1 cellular context compared by ENCODE assay signal in genomic region chr1:75616436-75617433, GRCh38.
TF ChIP-seq lines count a peak whose summit lies in the region.

No MANE protein-coding gene starts in this region.

TF ChIP-seq in K562, 482 proteins besides CTCF, POLR2A, EP300 and RAD21 (continued from another document):
- TF ChIP-seq REST (CRISPR knock-in tag; IDR thresholded peaks at IDR 0.05; ENCODE audit: low read depth) (peak; percentile 92), FOXK1 (CRISPR knock-in tag; IDR thresholded peaks at IDR 0.05; ENCODE audit: borderline replicate concordance) (no peak), PML (IDR thresholded peaks at IDR 0.05; ENCODE audit: low read length) (no peak), EHMT2 (IDR thresholded peaks at IDR 0.05) (peak; percentile 91), MIER1 (IDR thresholded peaks at IDR 0.05; ENCODE audit: low read depth) (peak; percentile 86), AFF1 (IDR thresholded peaks at IDR 0.05; ENCODE audit: low read depth in 1 of 2, partially characterized antibody in 2 of 2) (peak in 1 of 2 experiments; percentile 38), THRB (CRISPR knock-in tag; conservative IDR thresholded peaks at IDR 0.05) (no peak), CXXC5 (CRISPR knock-in tag; IDR thresholded peaks at IDR 0.05) (0 out of 2 replicates have a peak, but pooled peaks have one; percentile 26)
